ENCODE assay signal across 1 cellular context in genomic region chr6:692356-692851, GRCh38.
TF ChIP-seq lines count a peak whose summit lies in the region.

No MANE protein-coding gene starts in this region.

TF ChIP-seq in K562, 482 proteins besides CTCF, POLR2A, EP300 and RAD21 (continued from another document):
- TF ChIP-seq, protein P1, sequence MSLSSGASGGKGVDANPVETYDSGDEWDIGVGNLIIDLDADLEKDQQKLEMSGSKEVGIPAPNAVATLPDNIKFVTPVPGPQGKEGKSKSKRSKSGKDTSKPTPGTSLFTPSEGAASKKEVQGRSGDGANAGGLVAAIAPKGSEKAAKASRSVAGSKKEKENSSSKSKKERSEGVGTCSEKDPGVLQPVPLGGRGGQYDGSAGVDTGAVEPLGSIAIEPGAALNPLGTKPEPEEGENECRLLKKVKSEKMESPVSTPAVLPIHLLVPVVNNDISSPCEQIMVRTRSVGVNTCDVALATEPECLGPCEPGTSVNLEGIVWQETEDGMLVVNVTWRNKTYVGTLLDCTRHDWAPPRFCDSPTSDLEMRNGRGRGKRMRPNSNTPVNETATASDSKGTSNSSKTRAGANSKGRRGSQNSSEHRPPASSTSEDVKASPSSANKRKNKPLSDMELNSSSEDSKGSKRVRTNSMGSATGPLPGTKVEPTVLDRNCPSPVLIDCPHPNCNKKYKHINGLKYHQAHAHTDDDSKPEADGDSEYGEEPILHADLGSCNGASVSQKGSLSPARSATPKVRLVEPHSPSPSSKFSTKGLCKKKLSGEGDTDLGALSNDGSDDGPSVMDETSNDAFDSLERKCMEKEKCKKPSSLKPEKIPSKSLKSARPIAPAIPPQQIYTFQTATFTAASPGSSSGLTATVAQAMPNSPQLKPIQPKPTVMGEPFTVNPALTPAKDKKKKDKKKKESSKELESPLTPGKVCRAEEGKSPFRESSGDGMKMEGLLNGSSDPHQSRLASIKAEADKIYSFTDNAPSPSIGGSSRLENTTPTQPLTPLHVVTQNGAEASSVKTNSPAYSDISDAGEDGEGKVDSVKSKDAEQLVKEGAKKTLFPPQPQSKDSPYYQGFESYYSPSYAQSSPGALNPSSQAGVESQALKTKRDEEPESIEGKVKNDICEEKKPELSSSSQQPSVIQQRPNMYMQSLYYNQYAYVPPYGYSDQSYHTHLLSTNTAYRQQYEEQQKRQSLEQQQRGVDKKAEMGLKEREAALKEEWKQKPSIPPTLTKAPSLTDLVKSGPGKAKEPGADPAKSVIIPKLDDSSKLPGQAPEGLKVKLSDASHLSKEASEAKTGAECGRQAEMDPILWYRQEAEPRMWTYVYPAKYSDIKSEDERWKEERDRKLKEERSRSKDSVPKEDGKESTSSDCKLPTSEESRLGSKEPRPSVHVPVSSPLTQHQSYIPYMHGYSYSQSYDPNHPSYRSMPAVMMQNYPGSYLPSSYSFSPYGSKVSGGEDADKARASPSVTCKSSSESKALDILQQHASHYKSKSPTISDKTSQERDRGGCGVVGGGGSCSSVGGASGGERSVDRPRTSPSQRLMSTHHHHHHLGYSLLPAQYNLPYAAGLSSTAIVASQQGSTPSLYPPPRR (CRISPR knock-in tag; IDR thresholded peaks at IDR 0.05; ENCODE audit: borderline replicate concordance), result no peak
- 0 out of 2 replicates have a peak, but pooled peaks have one; percentile 22 for TF ChIP-seq GABPB2 (CRISPR knock-in tag; conservative IDR thresholded peaks at IDR 0.05)
- peak; percentile 88 for TF ChIP-seq HNRNPLL (IDR thresholded peaks at IDR 0.05; ENCODE audit: low read depth, low read length, poor library complexity, severe bottlenecking)
- peak in 1 of 2 experiments; percentile 46; a peak in 1 of 4 replicates for TF ChIP-seq KDM1A (IDR thresholded peaks at IDR 0.05)
- TF ChIP-seq SMARCA5 (IDR thresholded peaks at IDR 0.05), result peak; percentile 94
- TF ChIP-seq ESRRA (IDR thresholded peaks at IDR 0.05; ENCODE audit: borderline replicate concordance, low read depth), result peak; percentile 30
- 0 out of 2 replicates have a peak, but pooled peaks have one; percentile 28 for TF ChIP-seq SMARCA4 (IDR thresholded peaks at IDR 0.05)
- peak; percentile 73 for TF ChIP-seq BCOR (IDR thresholded peaks at IDR 0.05)
- TF ChIP-seq, protein P2, sequence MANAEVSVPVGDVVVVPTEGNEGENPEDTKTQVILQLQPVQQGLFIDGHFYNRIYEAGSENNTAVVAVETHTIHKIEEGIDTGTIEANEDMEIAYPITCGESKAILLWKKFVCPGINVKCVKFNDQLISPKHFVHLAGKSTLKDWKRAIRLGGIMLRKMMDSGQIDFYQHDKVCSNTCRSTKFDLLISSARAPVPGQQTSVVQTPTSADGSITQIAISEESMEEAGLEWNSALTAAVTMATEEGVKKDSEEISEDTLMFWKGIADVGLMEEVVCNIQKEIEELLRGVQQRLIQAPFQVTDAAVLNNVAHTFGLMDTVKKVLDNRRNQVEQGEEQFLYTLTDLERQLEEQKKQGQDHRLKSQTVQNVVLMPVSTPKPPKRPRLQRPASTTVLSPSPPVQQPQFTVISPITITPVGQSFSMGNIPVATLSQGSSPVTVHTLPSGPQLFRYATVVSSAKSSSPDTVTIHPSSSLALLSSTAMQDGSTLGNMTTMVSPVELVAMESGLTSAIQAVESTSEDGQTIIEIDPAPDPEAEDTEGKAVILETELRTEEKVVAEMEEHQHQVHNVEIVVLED (CRISPR knock-in tag; IDR thresholded peaks at IDR 0.05), result peak; percentile 25; the same call in 1 of the 2 replicates
- peak; percentile 86 to 88 for TF ChIP-seq NRF1 (conservative IDR thresholded peaks at IDR 0.05 in 1 of 2, IDR thresholded peaks at IDR 0.05 in 1 of 2)
- 0 out of 2 replicates have a peak, but pooled peaks have one; percentile 58 for TF ChIP-seq HOXB6 (CRISPR knock-in tag; IDR thresholded peaks at IDR 0.05; ENCODE audit: borderline replicate concordance)
- TF ChIP-seq, protein P3, sequence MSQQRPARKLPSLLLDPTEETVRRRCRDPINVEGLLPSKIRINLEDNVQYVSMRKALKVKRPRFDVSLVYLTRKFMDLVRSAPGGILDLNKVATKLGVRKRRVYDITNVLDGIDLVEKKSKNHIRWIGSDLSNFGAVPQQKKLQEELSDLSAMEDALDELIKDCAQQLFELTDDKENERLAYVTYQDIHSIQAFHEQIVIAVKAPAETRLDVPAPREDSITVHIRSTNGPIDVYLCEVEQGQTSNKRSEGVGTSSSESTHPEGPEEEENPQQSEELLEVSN (IDR thresholded peaks at IDR 0.05; ENCODE audit: borderline replicate concordance in 1 of 2, extremely low read depth in 1 of 2, insufficient read depth in 1 of 2, insufficient read length in 1 of 2, low read depth in 1 of 2, low read length in 1 of 2, poor library complexity in 1 of 2, severe bottlenecking in 1 of 2), result peak in 1 of 2 experiments; percentile 20
- TF ChIP-seq, protein P4, sequence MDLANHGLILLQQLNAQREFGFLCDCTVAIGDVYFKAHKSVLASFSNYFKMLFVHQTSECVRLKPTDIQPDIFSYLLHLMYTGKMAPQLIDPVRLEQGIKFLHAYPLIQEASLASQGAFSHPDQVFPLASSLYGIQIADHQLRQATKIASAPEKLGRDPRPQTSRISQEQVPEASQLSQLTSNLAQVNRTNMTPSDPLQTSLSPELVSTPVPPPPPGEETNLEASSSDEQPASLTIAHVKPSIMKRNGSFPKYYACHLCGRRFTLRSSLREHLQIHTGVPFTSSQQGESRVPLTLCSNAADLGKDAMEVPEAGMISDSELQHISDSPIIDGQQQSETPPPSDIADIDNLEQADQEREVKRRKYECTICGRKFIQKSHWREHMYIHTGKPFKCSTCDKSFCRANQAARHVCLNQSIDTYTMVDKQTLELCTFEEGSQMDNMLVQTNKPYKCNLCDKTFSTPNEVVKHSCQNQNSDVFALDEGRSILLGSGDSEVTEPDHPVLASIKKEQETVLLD (IDR thresholded peaks at IDR 0.05), result peak; percentile 70; the same call in 1 of the 2 replicates
- peak; percentile 43 for TF ChIP-seq MEIS2 (IDR thresholded peaks at IDR 0.05; ENCODE audit: partially characterized antibody)
- peak; percentile 40 for TF ChIP-seq CHD1 (IDR thresholded peaks at IDR 0.05; ENCODE audit: low read length)
- no peak for TF ChIP-seq POLR3G (IDR thresholded peaks at IDR 0.05; ENCODE audit: extremely low read depth, insufficient read length, insufficient replicate concordance)
- peak in 1 of 2 experiments; percentile 5; a peak in 1 of 4 replicates for TF ChIP-seq HDAC1 (IDR thresholded peaks at IDR 0.05)
- TF ChIP-seq ETV1 (tag; conservative IDR thresholded peaks at IDR 0.05; ENCODE audit: low read depth), result no peak; the same call in 1 of the 2 replicates
- no peak for TF ChIP-seq SMARCC2 (IDR thresholded peaks at IDR 0.05; ENCODE audit: low read depth)
- TF ChIP-seq, protein P5, sequence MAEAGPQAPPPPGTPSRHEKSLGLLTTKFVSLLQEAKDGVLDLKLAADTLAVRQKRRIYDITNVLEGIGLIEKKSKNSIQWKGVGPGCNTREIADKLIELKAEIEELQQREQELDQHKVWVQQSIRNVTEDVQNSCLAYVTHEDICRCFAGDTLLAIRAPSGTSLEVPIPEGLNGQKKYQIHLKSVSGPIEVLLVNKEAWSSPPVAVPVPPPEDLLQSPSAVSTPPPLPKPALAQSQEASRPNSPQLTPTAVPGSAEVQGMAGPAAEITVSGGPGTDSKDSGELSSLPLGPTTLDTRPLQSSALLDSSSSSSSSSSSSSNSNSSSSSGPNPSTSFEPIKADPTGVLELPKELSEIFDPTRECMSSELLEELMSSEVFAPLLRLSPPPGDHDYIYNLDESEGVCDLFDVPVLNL (CRISPR knock-in tag; IDR thresholded peaks at IDR 0.05; ENCODE audit: low read depth), result no peak
- TF ChIP-seq OTX1 (CRISPR knock-in tag; IDR thresholded peaks at IDR 0.05), result no peak
- TF ChIP-seq WHSC1 (IDR thresholded peaks at IDR 0.05; ENCODE audit: low read length), result no peak
- TF ChIP-seq THAP12 (CRISPR knock-in tag; IDR thresholded peaks at IDR 0.05), result 0 out of 2 replicates have a peak, but pooled peaks have one; percentile 47
- peak; percentile 42; the same call in 1 of the 2 replicates for TF ChIP-seq RBFOX2 (IDR thresholded peaks at IDR 0.05; ENCODE audit: low read depth, low read length)
- peak in 1 of 3 experiments; percentile 50 for TF ChIP-seq YY1 (IDR thresholded peaks at IDR 0.05; ENCODE audit: borderline replicate concordance in 1 of 3, control insufficient read depth in 1 of 3, extremely low read depth in 1 of 3, insufficient read depth in 3 of 3, insufficient read length in 1 of 3, insufficient replicate concordance in 2 of 3, low read depth in 1 of 3, low read length in 2 of 3)
